9 cellular contexts compared by ENCODE assay signal in genomic region chr2:29010946-29011649, GRCh38. TPM values are rescaled to one million over a fixed set of nuclear protein-coding genes. Genes with fewer than 3 reads are reported as not detected.
DNase-seq lines count a peak whose midpoint lies in the region; ATAC-seq, FAIRE-seq and TF ChIP-seq lines count a peak whose summit lies in the region.
"Had no signal": no experiment of that assay in that cellular context is flagged by ENCODE, and none has a peak within 500 bp of the region (broad histone marks: within the 10 kb centered on the region; RNA-seq: fewer than 3 reads in every experiment).

No MANE protein-coding gene starts in this region.

- no peak for TF ChIP-seq POLR2A in H54 (IDR thresholded peaks at IDR 0.05; ENCODE audit: low read depth, low read length)

- peak overlapping the region; percentile 64 to 79 for H3K4me3 Mint-ChIP-seq in stimulated activated naive CD8-positive, alpha-beta T cell treated with anti-CD3 and anti-CD28 coated beads, Interleukin-15, amount 100 ng/mL, for 72 hours

- ATAC-seq in stimulated activated naive CD8-positive, alpha-beta T cell treated with anti-CD3 and anti-CD28 coated beads, Interleukin-15, amount 100 ng/mL, for 72 hours, result peak; percentile 35

- DNase-seq in NCI-H2081 (lab: John Stamatoyannopoulos, UW) (peak; percentile 6 to 22), NCI-H2081 treated with DMSO at 0.1 percent for 48 hours (lab: John Stamatoyannopoulos, UW) (no peak), NCI-H510A treated with DMSO at 0.1 percent for 48 hours (lab: John Stamatoyannopoulos, UW) (no peak), H54 (ENCODE audit: insufficient read length, low spot score) (no peak), mesenteric fat pad (ENCODE audit: low spot score) (no peak)
- peak; percentile 29 for DNase-seq in activated naive CD4-positive, alpha-beta T cell treated with anti-CD3 and anti-CD28 coated beads, Interleukin-2, amount 50 U/mL, for 16 hours
- peak; percentile 34 to 53 for DNase-seq in stimulated activated naive CD8-positive, alpha-beta T cell treated with anti-CD3 and anti-CD28 coated beads, Interleukin-15, amount 100 ng/mL, for 72 hours

- no peaks in the 10 kb centered on the region for H3K9me3 Mint-ChIP-seq in stimulated activated naive CD8-positive, alpha-beta T cell treated with anti-CD3 and anti-CD28 coated beads, Interleukin-15, amount 100 ng/mL, for 72 hours

- H3K27me3 ChIP-seq in layer of hippocampus (ENCODE audit: control insufficient read depth, insufficient read depth, low read length), result no peaks in the 10 kb centered on the region

- H3K4me1 Mint-ChIP-seq in stimulated activated naive CD8-positive, alpha-beta T cell treated with anti-CD3 and anti-CD28 coated beads, Interleukin-15, amount 100 ng/mL, for 72 hours, result peaks cover 75% of the 10 kb centered on the region

- FAIRE-seq in H54 (lab: Jason Lieb, UNC), result no peak

- H3K27me3 Mint-ChIP-seq in stimulated activated naive CD8-positive, alpha-beta T cell treated with anti-CD3 and anti-CD28 coated beads, Interleukin-15, amount 100 ng/mL, for 72 hours, result no peaks in the 10 kb centered on the region

- peak overlapping the region; percentile 87 to 92 for H3K27ac Mint-ChIP-seq in stimulated activated naive CD8-positive, alpha-beta T cell treated with anti-CD3 and anti-CD28 coated beads, Interleukin-15, amount 100 ng/mL, for 72 hours

- peak overlapping the region; percentile 14 for H3K27ac ChIP-seq in layer of hippocampus (ENCODE audit: low read depth, low read length)

RNA-seq across cellular contexts. Expression of gene TOGARAM2, which starts 30.0 kb away (rescaled TPM):
- 0.39 TPM for total RNA-seq in mesenteric fat pad
- total RNA-seq: glomerular endothelial cell had no signal

Comparison
In these comparisons a context has a peak if more than half of its experiments do, and no peak if none do; other contexts are left out.
1. DNase-seq: peak in NCI-H2081 (2 of 2), activated naive CD4-positive, alpha-beta T cell treated with anti-CD3 and anti-CD28 coated beads, Interleukin-2, amount 50 U/mL, for 16 hours (single experiment) and stimulated activated naive CD8-positive, alpha-beta T cell treated with anti-CD3 and anti-CD28 coated beads, Interleukin-15, amount 100 ng/mL, for 72 hours (2 of 2); none in NCI-H2081 treated with DMSO at 0.1 percent for 48 hours (single experiment), NCI-H510A treated with DMSO at 0.1 percent for 48 hours (single experiment), H54 (single experiment) and mesenteric fat pad (single experiment).